ENCODE assay signal across 12 cellular contexts in genomic region chr21:45971487-45972352, GRCh38. TPM values are rescaled to one million over a fixed set of nuclear protein-coding genes. Genes with fewer than 3 reads are reported as not detected.
DNase-seq lines count a peak whose midpoint lies in the region; ATAC-seq, FAIRE-seq and TF ChIP-seq lines count a peak whose summit lies in the region.
"Had no signal": no experiment of that assay in that cellular context is flagged by ENCODE, and none has a peak within 500 bp of the region (broad histone marks: within the 10 kb centered on the region; RNA-seq: fewer than 3 reads in every experiment).

No MANE protein-coding gene starts in this region.

- H3K4me3 ChIP-seq in upper lobe of right lung, result no peak overlapping the region

- no peak overlapping the region for H3K4me3 Mint-ChIP-seq in effector memory CD8-positive, alpha-beta T cell
- H3K4me3 Mint-ChIP-seq: T-helper 2 cell treated with Interferon-gamma antibody and Interleukin-4, amounts not matched to agents 5 μg/mL and 100 μg/mL, for 36 hours had no signal

- H3K27me3 ChIP-seq in upper lobe of right lung, result peaks cover 21% of the 10 kb centered on the region

- no peaks in the 10 kb centered on the region for H3K9me3 Mint-ChIP-seq in effector memory CD8-positive, alpha-beta T cell
- H3K9me3 Mint-ChIP-seq: T-helper 2 cell treated with Interferon-gamma antibody and Interleukin-4, amounts not matched to agents 5 μg/mL and 100 μg/mL, for 36 hours had no signal

- H3K27ac ChIP-seq in upper lobe of right lung, result peak overlapping the region; percentile 87

- no peak for TF ChIP-seq CTCF in upper lobe of right lung (IDR thresholded peaks at IDR 0.05)

- peaks cover 4% of the 10 kb centered on the region for H3K36me3 Mint-ChIP-seq in effector memory CD8-positive, alpha-beta T cell (ENCODE audit: insufficient read depth)

- H3K4me1 Mint-ChIP-seq in effector memory CD8-positive, alpha-beta T cell (ENCODE audit: low read depth in 2 of 2), result peaks cover 13% of the 10 kb centered on the region in 2 donors

- no peaks in the 10 kb centered on the region for H3K9me3 ChIP-seq in upper lobe of right lung

- FAIRE-seq in HTR-8/SVneo (lab: Jason Lieb, UNC), result no peak
- FAIRE-seq: GM18507 had no signal

- peak; percentile 80 for DNase-seq in HS-5 (ENCODE audit: low read depth)
- peak; percentile 77 for DNase-seq in epidermal melanocyte (ENCODE audit: insufficient read length, low spot score)
- peak; percentile 90 for DNase-seq in mesenteric fat pad (ENCODE audit: low spot score)
- peak; percentile 64 for DNase-seq in upper lobe of right lung
- DNase-seq in HTR-8/SVneo (ENCODE audit: insufficient read length, low spot score), result no peak
- DNase-seq in effector memory CD8-positive, alpha-beta T cell, result no peak
- DNase-seq in stimulated activated CD4-positive, alpha-beta T cell treated with anti-CD3 and anti-CD28 coated beads, Interleukin-4, amount 100 ng/mL, for 24 hours, result no peak
- DNase-seq: activated gamma-delta T cell treated with Interleukin-2 at 50 U/mL for 16 hours, NCI-H1694 had no signal

- ATAC-seq in upper lobe of right lung, result peak; percentile 29
- no peak for ATAC-seq in effector memory CD8-positive, alpha-beta T cell (replicated peaks)
- ATAC-seq in HG03159 (IDR thresholded peaks at IDR 0.05; ENCODE audit: unreplicated experiment), result no peak

- H3K4me1 ChIP-seq in upper lobe of right lung, result peaks cover 28% of the 10 kb centered on the region

- no peaks in the 10 kb centered on the region for H3K36me3 ChIP-seq in upper lobe of right lung

- no peak overlapping the region for H3K27ac Mint-ChIP-seq in effector memory CD8-positive, alpha-beta T cell
- H3K27ac Mint-ChIP-seq: T-helper 2 cell treated with Interferon-gamma antibody and Interleukin-4, amounts not matched to agents 5 μg/mL and 100 μg/mL, for 36 hours had no signal

- intact Hi-C loops in upper lobe of right lung (cut with DNase I), result loop anchor here (10.0 kb wide), 1 partner anchor 123 kb away; the partner anchor contains the start of gene COL6A2

- peaks cover 27 to 32% of the 10 kb centered on the region in 2 donors for H3K27me3 Mint-ChIP-seq in effector memory CD8-positive, alpha-beta T cell

RNA-seq across cellular contexts. Expression of gene COL6A1, which starts 9.8 kb away (rescaled TPM):
- 521 TPM for total RNA-seq in mesenteric fat pad
- 175 TPM for total RNA-seq in upper lobe of right lung

Comparison
In these comparisons a context has a peak if more than half of its experiments do, and no peak if none do; other contexts are left out.
1. DNase-seq: peak in HS-5 (single experiment), epidermal melanocyte (single experiment), mesenteric fat pad (single experiment) and upper lobe of right lung (single experiment); none in HTR-8/SVneo (single experiment), effector memory CD8-positive, alpha-beta T cell (0 of 3) and stimulated activated CD4-positive, alpha-beta T cell treated with anti-CD3 and anti-CD28 coated beads, Interleukin-4, amount 100 ng/mL, for 24 hours (single experiment).